In the genomic region with DNA sequence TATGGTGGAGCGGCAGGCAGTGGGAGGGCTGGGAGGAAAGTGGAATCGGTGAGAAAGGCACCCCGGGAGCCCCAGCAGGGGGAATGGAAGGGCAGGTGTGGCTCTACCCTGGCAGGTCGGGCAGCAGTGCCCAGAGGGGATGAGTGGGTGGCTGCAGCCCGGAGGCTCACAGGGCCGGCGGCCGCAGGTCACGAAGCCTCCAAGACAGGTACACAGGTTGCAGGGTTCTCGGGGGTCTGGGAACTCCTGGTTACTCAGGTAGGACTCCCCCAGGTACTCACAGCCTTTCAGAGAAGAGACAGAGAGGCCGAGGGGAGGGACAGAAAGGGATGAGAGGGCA, we compare ENCODE assay signal across 31 cellular contexts. TPM values are rescaled to one million over a fixed set of nuclear protein-coding genes. Genes with fewer than 3 reads are reported as not detected.
DNase-seq lines count a peak whose midpoint lies in the region; ATAC-seq and TF ChIP-seq lines count a peak whose summit lies in the region.
"Had no signal": no experiment of that assay in that cellular context is flagged by ENCODE, and none has a peak within 500 bp of the region (broad histone marks: within the 10 kb centered on the region; RNA-seq: fewer than 3 reads in every experiment).

No MANE protein-coding gene starts in this region.

- no peaks in the 10 kb centered on the region for H3K4me1 Mint-ChIP-seq in chondrocyte (ENCODE audit: low read depth)

- 79 to 92% (median 90%) methylated on average over 11 of the region's 11 CpGs for WGBS in spleen, 5 donors

- intact Hi-C loops in Right ventricle myocardium inferior (cut with DNase I) (no loop called here), left ventricle myocardium inferior (cut with micrococcal nuclease) (no loop called here), spleen (cut with DNase I; ENCODE audit: low total_unique reads) (loop anchor here (10.0 kb wide), 1 partner anchor 274 kb away; no protein-coding TSS in a partner anchor)

- no peak for TF ChIP-seq POLR2A in spleen (IDR thresholded peaks at IDR 0.05)

- no peak for ATAC-seq in Right ventricle myocardium inferior
- ATAC-seq in activated naive CD4-positive, alpha-beta T cell treated with anti-CD3 and anti-CD28 coated beads, Interleukin-2, amount 50 U/mL, for 72 hours, result no peak
- ATAC-seq: A549, left colon, right cardiac atrium had no signal

- H3K4me1 ChIP-seq in left ventricle myocardium inferior (peaks cover 9% of the 10 kb centered on the region), spleen (peaks cover 0 to 22% (median 11%) of the 10 kb centered on the region in 6 donors)
- H3K4me1 ChIP-seq: A549, SJSA1 had no signal

- H3K27ac ChIP-seq in left ventricle myocardium inferior (replicated peaks) (no peak overlapping the region), spleen (no peak overlapping the region)
- H3K27ac ChIP-seq: A549, ovary, SJSA1, thoracic aorta, VCaP had no signal

- no peak overlapping the region for H3K4me3 Mint-ChIP-seq in chondrocyte (ENCODE audit: unreplicated experiment)
- H3K4me3 Mint-ChIP-seq: activated naive CD8-positive, alpha-beta T cell; CD4-positive, CD25-positive, alpha-beta regulatory T cell; nephron progenitor cell; stimulated activated naive CD8-positive, alpha-beta T cell treated with anti-CD3 and anti-CD28 coated beads, Interleukin-15, Interleukin-2, amounts not matched to agents 100 ng/mL and 50 ng/mL, for 24 hours had no signal

- H3K27me3 Mint-ChIP-seq in chondrocyte (ENCODE audit: low read depth), result peaks cover 3% of the 10 kb centered on the region

- H3K27me3 ChIP-seq in left ventricle myocardium inferior (ENCODE audit: low read depth), result peaks cover 63% of the 10 kb centered on the region
- peaks cover 0 to 65% (median 13%) of the 10 kb centered on the region in 7 donors for H3K27me3 ChIP-seq in spleen (replicated peaks in 1 of 7)
- H3K27me3 ChIP-seq: ovary, SJSA1 had no signal

- no peak overlapping the region for H3K27ac Mint-ChIP-seq in chondrocyte (ENCODE audit: unreplicated experiment)
- H3K27ac Mint-ChIP-seq in activated naive CD4-positive, alpha-beta T cell treated with anti-CD3 and anti-CD28 coated beads, Interleukin-2, amount 50 U/mL, for 72 hours, result no peak overlapping the region
- H3K27ac Mint-ChIP-seq: activated naive CD8-positive, alpha-beta T cell; activated T-helper 2 cell treated with anti-CD3 and anti-CD28 coated beads, Interferon-gamma antibody, Interleukin-2, Interleukin-4, amounts not matched to agents 10 μg/mL and 5 μg/mL and 100 μg/mL, durations not matched to agents 14 hours and 24 hours and 36 hours; CD4-positive, CD25-positive, alpha-beta regulatory T cell; nephron progenitor cell; stimulated activated naive CD8-positive, alpha-beta T cell treated with anti-CD3 and anti-CD28 coated beads, Interleukin-15, Interleukin-2, amounts not matched to agents 100 ng/mL and 50 ng/mL, for 24 hours had no signal

- no peaks in the 10 kb centered on the region for H3K9me3 Mint-ChIP-seq in chondrocyte (ENCODE audit: low read depth)
- no peaks in the 10 kb centered on the region for H3K9me3 Mint-ChIP-seq in activated naive CD4-positive, alpha-beta T cell treated with anti-CD3 and anti-CD28 coated beads, Interleukin-2, amount 50 U/mL, for 72 hours
- H3K9me3 Mint-ChIP-seq: activated T-helper 2 cell treated with anti-CD3 and anti-CD28 coated beads, Interferon-gamma antibody, Interleukin-2, Interleukin-4, amounts not matched to agents 10 μg/mL and 5 μg/mL and 100 μg/mL, durations not matched to agents 14 hours and 24 hours and 36 hours; CD4-positive, CD25-positive, alpha-beta regulatory T cell; nephron progenitor cell; stimulated activated naive CD8-positive, alpha-beta T cell treated with anti-CD3 and anti-CD28 coated beads, Interleukin-15, Interleukin-2, amounts not matched to agents 100 ng/mL and 50 ng/mL, for 24 hours had no signal

- TF ChIP-seq CTCF in left ventricle myocardium inferior (IDR thresholded peaks at IDR 0.05; ENCODE audit: borderline replicate concordance) (no peak), chondrocyte (IDR thresholded peaks at IDR 0.05) (no peak), spleen (IDR thresholded peaks at IDR 0.05 in 8 of 11, conservative IDR thresholded peaks at IDR 0.05 in 3 of 11) (no peak)

- H3K36me3 ChIP-seq in left ventricle myocardium inferior (no peaks in the 10 kb centered on the region), spleen (no peaks in the 10 kb centered on the region)
- H3K36me3 ChIP-seq: ovary, SJSA1, thoracic aorta had no signal

- H3K4me3 ChIP-seq in left ventricle myocardium inferior, result no peak overlapping the region
- H3K4me3 ChIP-seq in spleen, result no peak overlapping the region
- H3K4me3 ChIP-seq: A549, ovary, SJSA1, smooth muscle cell, thoracic aorta had no signal

- DNase-seq in Right ventricle myocardium inferior (ENCODE audit: missing footprints) (peak; percentile 45), left ventricle myocardium inferior (no peak), NCI-H146 treated with DMSO at 0.1 percent for 48 hours (lab: John Stamatoyannopoulos, UW; ENCODE audit: unreplicated experiment) (peak; percentile 50), chondrocyte (ENCODE audit: low spot score) (peak; percentile 77), spleen (peak; percentile 64), dedifferentiated amniotic fluid mesenchymal stem cell (ENCODE audit: extremely low spot score) (no peak)
- no peak for DNase-seq in activated naive CD4-positive, alpha-beta T cell treated with anti-CD3 and anti-CD28 coated beads, Interleukin-2, amount 50 U/mL, for 72 hours (ENCODE audit: low spot score in 2 of 2)
- DNase-seq in stimulated activated CD8-positive, alpha-beta memory T cell treated with anti-CD3 and anti-CD28 coated beads, Interleukin-4, amount 100 ng/mL, for 48 hours, result no peak
- DNase-seq: activated CD4-positive, alpha-beta T cell treated with anti-CD3 and anti-CD28 coated beads for 48 hours; CD4-positive, CD25-positive, alpha-beta regulatory T cell; DMS 273 treated with DMSO at 0.1 percent for 48 hours; effector CD4-positive, alpha-beta T cell; hippocampal formation; NCI-H187 treated with DMSO at 0.1 percent for 48 hours; NCI-H2171 treated with DMSO at 0.1 percent for 48 hours; NCI-H526; nephron progenitor cell; stimulated activated CD4-positive, alpha-beta T cell treated with anti-CD3 and anti-CD28 coated beads, Interleukin-1b, Interleukin-23, amount 100 ng/mL, for 48 hours; T1000 had no signal

- H3K9me3 ChIP-seq in left ventricle myocardium inferior (replicated peaks) (no peaks in the 10 kb centered on the region), spleen (no peaks in the 10 kb centered on the region)
- H3K9me3 ChIP-seq: A549, ovary, SJSA1, thoracic aorta had no signal

- no peaks in the 10 kb centered on the region for H3K36me3 Mint-ChIP-seq in chondrocyte (ENCODE audit: low read depth)
- H3K36me3 Mint-ChIP-seq in activated naive CD4-positive, alpha-beta T cell treated with anti-CD3 and anti-CD28 coated beads, Interleukin-2, amount 50 U/mL, for 72 hours, result no peaks in the 10 kb centered on the region
- H3K36me3 Mint-ChIP-seq: activated naive CD8-positive, alpha-beta T cell; CD4-positive, CD25-positive, alpha-beta regulatory T cell had no signal

RNA-seq across cellular contexts. Expression of gene KCP, which starts 21.8 kb away (rescaled TPM):
- total RNA-seq in Right ventricle myocardium inferior (0.11 TPM), left ventricle myocardium inferior (0.19 TPM), chondrocyte (1.3 to 1.5 TPM in 2 of 3 replicates, not detected in the other), spleen (under 1 TPM; 0.14 to 0.89 (median 0.72) TPM)
- polyA plus RNA-seq in spleen, result 1 to 10 TPM in 1 of 3 donors, under 1 TPM in 2; 0.06 to 2.1 (median 0.35) TPM
- total RNA-seq in activated naive CD4-positive, alpha-beta T cell treated with anti-CD3 and anti-CD28 coated beads, Interleukin-2, amount 50 U/mL, for 72 hours, result under 1 TPM; 0.16 TPM
- total RNA-seq: activated T-helper 2 cell treated with anti-CD3 and anti-CD28 coated beads, Interferon-gamma antibody, Interleukin-2, Interleukin-4, amounts not matched to agents 10 μg/mL and 5 μg/mL and 100 μg/mL, durations not matched to agents 14 hours and 24 hours and 36 hours; H4; SJSA1 had no signal

RNA-seq across cellular contexts. Expression of gene ATP6V1F, which starts 26.1 kb away (rescaled TPM):
- total RNA-seq in Right ventricle myocardium inferior (128 TPM), left ventricle myocardium inferior (101 TPM), chondrocyte (139 to 162 TPM (median 154 TPM) in 3 replicates), spleen (10 to 100 TPM; 78.3 to 95.5 (median 84.5) TPM)
- polyA plus RNA-seq in spleen, result 100 to 1,000 TPM; 205 to 285 (median 262) TPM
- 100 to 1,000 TPM; 104 to 113 TPM for total RNA-seq in activated naive CD4-positive, alpha-beta T cell treated with anti-CD3 and anti-CD28 coated beads, Interleukin-2, amount 50 U/mL, for 72 hours

RNA-seq across cellular contexts. Expression of gene IRF5, which starts 49.0 kb away (rescaled TPM):
- 3.3 TPM for total RNA-seq in Right ventricle myocardium inferior
- 2.2 TPM for total RNA-seq in left ventricle myocardium inferior
- total RNA-seq in chondrocyte, result 0.26 to 0.53 TPM (median 0.37 TPM) in 3 replicates
- total RNA-seq in spleen, result 10 to 100 TPM; 34.7 to 56.3 (median 48.2) TPM
- polyA plus RNA-seq in spleen, result 10 to 100 TPM; 26.2 to 41.8 (median 41.5) TPM
- 1 to 10 TPM; 6.1 to 9.7 TPM for total RNA-seq in activated naive CD4-positive, alpha-beta T cell treated with anti-CD3 and anti-CD28 coated beads, Interleukin-2, amount 50 U/mL, for 72 hours

RNA-seq across cellular contexts. Expression of gene FLNC, which starts 58.5 kb away (rescaled TPM):
- total RNA-seq in Right ventricle myocardium inferior (905 TPM), left ventricle myocardium inferior (839 TPM), chondrocyte (72.3 to 119 TPM (median 118 TPM) in 3 replicates), spleen (1 to 10 TPM in 2 of 7 donors, under 1 TPM in 5; 0.21 to 1.8 (median 0.42) TPM)
- polyA plus RNA-seq in spleen, result 1 to 10 TPM in 1 of 3 donors, under 1 TPM in 2; 0.42 to 1.7 (median 0.93) TPM
- total RNA-seq in activated naive CD4-positive, alpha-beta T cell treated with anti-CD3 and anti-CD28 coated beads, Interleukin-2, amount 50 U/mL, for 72 hours, result under 1 TPM; 0.02 to 0.14 TPM
- total RNA-seq: activated T-helper 2 cell treated with anti-CD3 and anti-CD28 coated beads, Interferon-gamma antibody, Interleukin-2, Interleukin-4, amounts not matched to agents 10 μg/mL and 5 μg/mL and 100 μg/mL, durations not matched to agents 14 hours and 24 hours and 36 hours; CD4-positive, CD25-positive, alpha-beta regulatory T cell had no signal
- polyA plus RNA-seq: CD4-positive, CD25-positive, alpha-beta regulatory T cell had no signal

Comparison
In these comparisons a context has a peak if more than half of its experiments do, and no peak if none do; other contexts are left out.
1. DNase-seq: peak in Right ventricle myocardium inferior (single experiment), NCI-H146 treated with DMSO at 0.1 percent for 48 hours (single experiment), chondrocyte (single experiment) and spleen (single experiment); none in left ventricle myocardium inferior (single experiment), dedifferentiated amniotic fluid mesenchymal stem cell (single experiment), activated naive CD4-positive, alpha-beta T cell treated with anti-CD3 and anti-CD28 coated beads, Interleukin-2, amount 50 U/mL, for 72 hours (0 of 2) and stimulated activated CD8-positive, alpha-beta memory T cell treated with anti-CD3 and anti-CD28 coated beads, Interleukin-4, amount 100 ng/mL, for 48 hours (single experiment).